ENCODE assay signal across 9 cellular contexts in genomic region chr15:64844576-64845140, GRCh38. TPM values are rescaled to one million over a fixed set of nuclear protein-coding genes. Genes with fewer than 3 reads are reported as not detected.
DNase-seq lines count a peak whose midpoint lies in the region; ATAC-seq, FAIRE-seq and TF ChIP-seq lines count a peak whose summit lies in the region.
"Had no signal": no experiment of that assay in that cellular context is flagged by ENCODE, and none has a peak within 500 bp of the region (broad histone marks: within the 10 kb centered on the region; RNA-seq: fewer than 3 reads in every experiment).

No MANE protein-coding gene starts in this region.

- H3K36me3 ChIP-seq in adipocyte (ENCODE audit: control insufficient read depth, insufficient read depth, low read length, severe bottlenecking), result peaks cover 31% of the 10 kb centered on the region
- peaks cover 0 to 8% (median 0%) of the 10 kb centered on the region in 4 donors for H3K36me3 ChIP-seq in right lobe of liver
- peaks cover 4 to 28% (median 12%) of the 10 kb centered on the region in 4 donors for H3K36me3 ChIP-seq in upper lobe of left lung
- H3K36me3 ChIP-seq in small intestine (ENCODE audit: control insufficient read depth in 2 of 2, insufficient read depth in 2 of 2, low read length in 2 of 2), result no peaks in the 10 kb centered on the region

- CTCF ChIA-PET in activated naive CD4-positive, alpha-beta T cell treated with anti-CD3 and anti-CD28 coated beads for 36 hours (lab: Charles Lee), result interaction anchor here (1.1 kb wide), 1 partner anchor 50 kb away, joined by 5 read pairs; no protein-coding TSS in a partner anchor

- FAIRE-seq in small intestine (lab: Jason Lieb, UNC), result no peak

- H3K4me3 ChIP-seq in adipocyte (ENCODE audit: low read length), result peak overlapping the region; percentile 98
- peak overlapping the region; percentile 21 to 75 (median 74) for H3K4me3 ChIP-seq in right lobe of liver
- peak overlapping the region; percentile 44 to 99 (median 77) for H3K4me3 ChIP-seq in upper lobe of left lung
- peak overlapping the region in 1 of 2 donors; percentile 18 for H3K4me3 ChIP-seq in small intestine (ENCODE audit: low read depth in 1 of 2, low read length in 2 of 2)
- H3K4me3 ChIP-seq in lower leg skin (ENCODE audit: low read depth, poor library complexity, severe bottlenecking), result no peak overlapping the region

- no peak for TF ChIP-seq POLR2A in right lobe of liver (IDR thresholded peaks at IDR 0.05)
- TF ChIP-seq POLR2A in upper lobe of left lung (IDR thresholded peaks at IDR 0.05), result no peak
- TF ChIP-seq POLR2A in lower leg skin (IDR thresholded peaks at IDR 0.05), result no peak

- H3K9me3 ChIP-seq in adipocyte (ENCODE audit: control insufficient read depth, low read length) (no peaks in the 10 kb centered on the region), right lobe of liver (no peaks in the 10 kb centered on the region), upper lobe of left lung (no peaks in the 10 kb centered on the region), small intestine (ENCODE audit: control insufficient read depth, low read depth) (no peaks in the 10 kb centered on the region)

- no peaks in the 10 kb centered on the region for H3K9me3 Mint-ChIP-seq in activated naive CD4-positive, alpha-beta T cell treated with anti-CD3 and anti-CD28 coated beads for 36 hours

- no peak for ATAC-seq in right lobe of liver
- no peak for ATAC-seq in upper lobe of left lung (ENCODE audit: low FRiP score in 2 of 2)
- ATAC-seq in HG02759 (IDR thresholded peaks at IDR 0.05; ENCODE audit: unreplicated experiment), result no peak

- H3K27me3 Mint-ChIP-seq in activated naive CD4-positive, alpha-beta T cell treated with anti-CD3 and anti-CD28 coated beads for 36 hours (ENCODE audit: low read depth), result no peaks in the 10 kb centered on the region

- DNase-seq in activated naive CD4-positive, alpha-beta T cell treated with anti-CD3 and anti-CD28 coated beads for 36 hours, result peak; percentile 49
- no peak for DNase-seq in activated naive CD4-positive, alpha-beta T cell treated with anti-CD3 and anti-CD28 coated beads, Interleukin-2, amount 50 U/mL, for 16 hours
- DNase-seq in adipocyte (ENCODE audit: low read depth) (no peak), right lobe of liver (no peak), upper lobe of left lung (no peak), small intestine (no peak), lower leg skin (ENCODE audit: low spot score in 2 of 2) (no peak)
- DNase-seq: COR-L47 had no signal

- H3K27ac Mint-ChIP-seq in activated naive CD4-positive, alpha-beta T cell treated with anti-CD3 and anti-CD28 coated beads for 36 hours, result peak overlapping the region; percentile 25

- H3K36me3 Mint-ChIP-seq in activated naive CD4-positive, alpha-beta T cell treated with anti-CD3 and anti-CD28 coated beads for 36 hours (ENCODE audit: low read depth), result peaks cover 10% of the 10 kb centered on the region

- intact Hi-C loops in activated naive CD4-positive, alpha-beta T cell treated with anti-CD3 and anti-CD28 coated beads for 36 hours (cut with micrococcal nuclease), result loop anchor here (5.0 kb wide), 1 partner anchor 1858 kb away; the partner anchor contains the start of gene SMAD6
- intact Hi-C loops in right lobe of liver (cut with DNase I) (no loop called here), lower leg skin (cut with DNase I; ENCODE audit: low total_unique reads) (no loop called here)

- TF ChIP-seq EP300 in upper lobe of left lung (IDR thresholded peaks at IDR 0.05), result no peak

- H3K4me3 Mint-ChIP-seq in activated naive CD4-positive, alpha-beta T cell treated with anti-CD3 and anti-CD28 coated beads for 36 hours, result peak overlapping the region; percentile 96

- no peaks in the 10 kb centered on the region for H3K27me3 ChIP-seq in adipocyte (replicated peaks; ENCODE audit: control insufficient read depth, insufficient read depth, low read length)
- H3K27me3 ChIP-seq in right lobe of liver, result no peaks in the 10 kb centered on the region
- H3K27me3 ChIP-seq in upper lobe of left lung, result no peaks in the 10 kb centered on the region
- no peaks in the 10 kb centered on the region for H3K27me3 ChIP-seq in small intestine (ENCODE audit: control insufficient read depth in 2 of 2, insufficient read depth in 2 of 2, low read length in 2 of 2)

- peak overlapping the region; percentile 98 for H3K9ac ChIP-seq in adipocyte (ENCODE audit: low read length)

- H3K4me1 ChIP-seq in adipocyte (ENCODE audit: control insufficient read depth, insufficient read depth, low read length) (peaks cover 55% of the 10 kb centered on the region), right lobe of liver (peaks cover 0 to 6% (median 1%) of the 10 kb centered on the region in 4 donors), upper lobe of left lung (peaks cover 53 to 71% (median 61%) of the 10 kb centered on the region in 4 donors), small intestine (ENCODE audit: control insufficient read depth in 2 of 2, insufficient read depth in 1 of 2, low read depth in 1 of 2, low read length in 1 of 2) (peaks cover 0 to 8% of the 10 kb centered on the region in 2 donors)

- WGBS in right lobe of liver (ENCODE audit: insufficient coverage, low coverage, low lambda C conversion rate, missing lambda C conversion rate), result 44% methylated on average over 5 of the region's 8 CpGs
- WGBS in upper lobe of left lung, 2 donors, result 28 to 33% methylated on average over 6 to 8 of the region's 8 CpGs
- WGBS in small intestine, 3 donors, result 26 to 53% (median 45%) methylated on average over 8 of the region's 8 CpGs
- 34 to 36% methylated on average over 8 of the region's 8 CpGs for WGBS in lower leg skin, 2 donors

- TF ChIP-seq CTCF in right lobe of liver (IDR thresholded peaks at IDR 0.05) (no peak), upper lobe of left lung (IDR thresholded peaks at IDR 0.05) (no peak), lower leg skin (IDR thresholded peaks at IDR 0.05) (no peak)

- peaks cover 56% of the 10 kb centered on the region for H3K4me1 Mint-ChIP-seq in activated naive CD4-positive, alpha-beta T cell treated with anti-CD3 and anti-CD28 coated beads for 36 hours (ENCODE audit: low read depth)

- peak overlapping the region; percentile 26 to 88 (median 60) for H3K27ac ChIP-seq in right lobe of liver
- H3K27ac ChIP-seq in upper lobe of left lung, result peak overlapping the region; percentile 93 to 99 (median 96)
- peak overlapping the region in 1 of 2 donors; percentile 72 for H3K27ac ChIP-seq in small intestine (ENCODE audit: low read depth in 1 of 2, low read length in 1 of 2)

RNA-seq across cellular contexts. Expression of gene PLEKHO2, which starts 2.9 kb away (rescaled TPM):
- 10 to 100 TPM; 12.5 to 12.7 TPM for total RNA-seq in activated naive CD4-positive, alpha-beta T cell treated with anti-CD3 and anti-CD28 coated beads for 36 hours
- total RNA-seq in right lobe of liver (10 to 100 TPM in 1 of 6 experiments, 1 to 10 TPM in 5; 3.9 to 11.8 (median 5.2) TPM), upper lobe of left lung (10 to 100 TPM; 21.9 to 83.0 (median 51.3) TPM), lower leg skin (10 to 100 TPM in 1 of 4 donors, 1 to 10 TPM in 3; 5.7 to 15.6 (median 7.3) TPM)
- polyA plus RNA-seq in small intestine, result 10 to 100 TPM in 1 of 3 donors, 1 to 10 TPM in 2; 1.3 to 17.8 (median 9.2) TPM

RNA-seq across cellular contexts. Expression of gene PIF1, which starts 19.2 kb away (rescaled TPM):
- 10 to 100 TPM; 38.4 to 43.9 TPM for total RNA-seq in activated naive CD4-positive, alpha-beta T cell treated with anti-CD3 and anti-CD28 coated beads for 36 hours
- total RNA-seq in right lobe of liver (under 1 TPM; 0.11 to 1.00 (median 0.36) TPM), upper lobe of left lung (1 to 10 TPM in 4 of 6 donors, under 1 TPM in 2; 0.61 to 6.2 (median 1.1) TPM), lower leg skin (1 to 10 TPM in 3 of 4 donors, under 1 TPM in 1; 0.25 to 2.5 (median 1.7) TPM)
- 10 to 100 TPM in 1 of 3 donors, under 1 TPM in 2; 0.45 to 11.7 (median 0.81) TPM for polyA plus RNA-seq in small intestine

Comparison
In these comparisons a context has a peak if more than half of its experiments do, and no peak if none do; other contexts are left out.
1. RNA of gene PIF1, which starts 19.2 kb away (total RNA-seq): 38.4 to 43.9 TPM in activated naive CD4-positive, alpha-beta T cell treated with anti-CD3 and anti-CD28 coated beads for 36 hours; 0.25 to 2.5 TPM in lower leg skin, 0.61 to 6.2 TPM in upper lobe of left lung and 0.11 to 1.00 TPM in right lobe of liver; every median in the first group is over 4 times any median in the second.